Comparison of ENCODE assay signal across 8 cellular contexts in genomic region chr7:92528188-92528957, GRCh38. TPM values are rescaled to one million over a fixed set of nuclear protein-coding genes. Genes with fewer than 3 reads are reported as not detected.
DNase-seq lines count a peak whose midpoint lies in the region; ATAC-seq, FAIRE-seq and TF ChIP-seq lines count a peak whose summit lies in the region.

Gene PEX1, minus strand, starts transcription at chr7:92528520. Its CDS starts 85 bp downstream, at chr7:92528435.
Gene RBM48, plus strand, starts transcription at chr7:92528795. Its CDS starts 19 bp downstream, at chr7:92528814.

- no peaks in the 10 kb centered on the region for H3K9me3 Mint-ChIP-seq in activated CD4-positive, alpha-beta T cell treated with anti-CD3 and anti-CD28 coated beads for 36 hours (ENCODE audit: low read depth)

- peak within 1 kb of the TSS; percentile 93 for H3K27ac Mint-ChIP-seq in activated CD4-positive, alpha-beta T cell treated with anti-CD3 and anti-CD28 coated beads for 36 hours

- H3K4me1 ChIP-seq in BLaER1: peaks cover 24% of the 10 kb centered on the region

- peaks cover 29% of the 10 kb centered on the region for H3K4me1 Mint-ChIP-seq in activated CD4-positive, alpha-beta T cell treated with anti-CD3 and anti-CD28 coated beads for 36 hours

- no peaks in the 10 kb centered on the region for H3K27me3 Mint-ChIP-seq in activated CD4-positive, alpha-beta T cell treated with anti-CD3 and anti-CD28 coated beads for 36 hours

- no peaks in the 10 kb centered on the region; the same call in 1 of the 2 replicates for H4K20me1 ChIP-seq in BLaER1

- ATAC-seq in HG03457 (IDR thresholded peaks at IDR 0.05; ENCODE audit: unreplicated experiment): peak; percentile 94
- ATAC-seq in activated CD4-positive, alpha-beta T cell treated with anti-CD3 and anti-CD28 coated beads for 36 hours: peak; percentile 95

- no peaks in the 10 kb centered on the region for H3K9me3 ChIP-seq in BLaER1

- peaks cover 37% of the 10 kb centered on the region for H3K36me3 ChIP-seq in BLaER1
- no peaks in the 10 kb centered on the region for H3K36me3 ChIP-seq in kidney epithelial cell (ENCODE audit: control insufficient read depth, insufficient read depth, low read length)

- peak within 1 kb of the TSS; percentile 90 for H3K9ac ChIP-seq in BLaER1

- peaks cover 16% of the 10 kb centered on the region for H3K36me3 Mint-ChIP-seq in activated CD4-positive, alpha-beta T cell treated with anti-CD3 and anti-CD28 coated beads for 36 hours (ENCODE audit: low read depth)

- peak; percentile 93 for FAIRE-seq in GM19239 (lab: Jason Lieb, UNC)

- peak within 1 kb of the TSS; percentile 83 for H3K27ac ChIP-seq in BLaER1

- no peaks in the 10 kb centered on the region for H3K27me3 ChIP-seq in BLaER1
- no peaks in the 10 kb centered on the region for H3K27me3 ChIP-seq in kidney epithelial cell (ENCODE audit: control insufficient read depth, insufficient read depth, low read length)

- intact Hi-C loops in activated CD4-positive, alpha-beta T cell treated with anti-CD3 and anti-CD28 coated beads for 36 hours (cut with DNase I, micrococcal nuclease): loop anchor here (1.0 to 5.0 kb wide), 17 partner anchors 60 to 1474 kb away; partner anchors contain the start of genes AKAP9 (in 2 of the 2), VPS50 (in 2 of the 2), ANKIB1 (in 1 of the 2) and BET1 (in 1 of the 2)

- DNase-seq in GM19239 (ENCODE audit: insufficient read length, low spot score) (peak; percentile 80), NCI-H524 (lab: John Stamatoyannopoulos, UW) (peak; percentile 98 to 99), choroid plexus epithelial cell (ENCODE audit: low read depth) (peak; percentile 100), kidney epithelial cell (ENCODE audit: low read depth) (peak; percentile 98)
- peak; percentile 98 for DNase-seq in activated CD4-positive, alpha-beta T cell treated with anti-CD3 and anti-CD28 coated beads for 36 hours
- DNase-seq in stimulated activated CD4-positive, alpha-beta T cell treated with anti-CD3 and anti-CD28 coated beads, Interleukin-15, amount 100 ng/mL, for 48 hours (ENCODE audit: low read depth in 2 of 2): peak; percentile 93 to 95

- H3K4me3 ChIP-seq in BLaER1 (peak within 1 kb of the TSS; percentile 98), choroid plexus epithelial cell (ENCODE audit: low read depth, low read length) (peak within 1 kb of the TSS; percentile 93), kidney epithelial cell (ENCODE audit: low read depth, low read length) (peak within 1 kb of the TSS; percentile 74)

- POLR2A ChIA-PET in activated CD4-positive, alpha-beta T cell treated with anti-CD3 and anti-CD28 coated beads for 36 hours (lab: Charles Lee): interaction anchor here (0.6 to 1.4 kb wide), 9 partner anchors 11 to 648 kb away, joined by 3 to 11 read pairs (median 4); partner anchors contain the start of genes ANKIB1, CYP51A1, FAM133B and GATAD1

- TF ChIP-seq CTCF in choroid plexus epithelial cell (conservative IDR thresholded peaks at IDR 0.05; ENCODE audit: low read depth, low read length) (peak; percentile 45), kidney epithelial cell (IDR thresholded peaks at IDR 0.05; ENCODE audit: insufficient read depth, low read length, poor library complexity, severe bottlenecking) (peak; percentile 26)

- peak within 1 kb of the TSS; percentile 91 for H3K4me2 ChIP-seq in BLaER1

- CTCF ChIA-PET in activated CD4-positive, alpha-beta T cell treated with anti-CD3 and anti-CD28 coated beads for 36 hours (lab: Charles Lee): interaction anchor here (0.5 to 2.7 kb wide), 15 partner anchors 10 to 590 kb away, joined by 3 to 13 read pairs (median 4); partner anchors contain the start of genes ANKIB1, CYP51A1, GATAD1 and KRIT1

- peak within 1 kb of the TSS; percentile 90 for H3K4me3 Mint-ChIP-seq in activated CD4-positive, alpha-beta T cell treated with anti-CD3 and anti-CD28 coated beads for 36 hours

RNA-seq across cellular contexts. Expression of gene PEX1, which starts in this region (rescaled TPM):
- 10 to 100 TPM; 14.7 to 16.0 TPM for total RNA-seq in activated CD4-positive, alpha-beta T cell treated with anti-CD3 and anti-CD28 coated beads for 36 hours
- 14.7 and 18.3 TPM in 2 replicates for total RNA-seq in kidney epithelial cell

RNA-seq across cellular contexts. Expression of gene RBM48, which starts in this region (rescaled TPM):
- 10 to 100 TPM; 12.8 to 13.1 TPM for total RNA-seq in activated CD4-positive, alpha-beta T cell treated with anti-CD3 and anti-CD28 coated beads for 36 hours
- total RNA-seq in kidney epithelial cell: 5.8 and 7.7 TPM in 2 replicates

Comparison
In these comparisons a context has a peak if more than half of its experiments do, and no peak if none do; other contexts are left out.
1. Peak in every context shown above with its lines: DNase-seq, ATAC-seq, H3K4me3 ChIP-seq and H3K27ac ChIP-seq.